ENCODE assay signal across 18 cellular contexts in genomic region chr1:165639821-165640623, GRCh38. TPM values are rescaled to one million over a fixed set of nuclear protein-coding genes. Genes with fewer than 3 reads are reported as not detected.
DNase-seq lines count a peak whose midpoint lies in the region; ATAC-seq, FAIRE-seq and TF ChIP-seq lines count a peak whose summit lies in the region.
"Had no signal": no experiment of that assay in that cellular context is flagged by ENCODE, and none has a peak within 500 bp of the region (broad histone marks: within the 10 kb centered on the region; RNA-seq: fewer than 3 reads in every experiment).

No MANE protein-coding gene starts in this region.

- H3K4me3 Mint-ChIP-seq in activated CD8-positive, alpha-beta T cell treated with anti-CD3 and anti-CD28 coated beads for 36 hours, result no peak overlapping the region
- H3K4me3 Mint-ChIP-seq in stimulated activated naive CD8-positive, alpha-beta T cell treated with anti-CD3 and anti-CD28 coated beads, Interleukin-15, Interleukin-2, amounts not matched to agents 100 ng/mL and 50 ng/mL, for 24 hours, result peak overlapping the region; percentile 5
- H3K4me3 Mint-ChIP-seq: activated naive CD4-positive, alpha-beta T cell treated with anti-CD3 and anti-CD28 coated beads, Interleukin-2, amount 10 ng/mL, durations not matched to agents 7 days and 5 days; brain; CD4-positive, alpha-beta memory T cell; GM23338 had no signal

- H3K27ac Mint-ChIP-seq in activated naive CD4-positive, alpha-beta T cell treated with anti-CD3 and anti-CD28 coated beads, Interleukin-2, amount 50 U/mL, for 72 hours, result peak overlapping the region in 1 of 2 donors; percentile 65
- H3K27ac Mint-ChIP-seq in activated CD8-positive, alpha-beta T cell treated with anti-CD3 and anti-CD28 coated beads for 36 hours, result no peak overlapping the region
- no peak overlapping the region for H3K27ac Mint-ChIP-seq in stimulated activated naive CD8-positive, alpha-beta T cell treated with anti-CD3 and anti-CD28 coated beads, Interleukin-15, Interleukin-2, amounts not matched to agents 100 ng/mL and 50 ng/mL, for 24 hours
- H3K27ac Mint-ChIP-seq: activated naive CD4-positive, alpha-beta T cell treated with anti-CD3 and anti-CD28 coated beads, Interleukin-2, amount 10 ng/mL, durations not matched to agents 7 days and 5 days; brain; GM23338 had no signal

- no peak for FAIRE-seq in H54 (lab: Jason Lieb, UNC)

- no peak for DNase-seq in activated naive CD4-positive, alpha-beta T cell treated with anti-CD3 and anti-CD28 coated beads, Interleukin-2, amount 50 U/mL, for 72 hours (ENCODE audit: low spot score in 2 of 2)
- DNase-seq in activated naive CD4-positive, alpha-beta T cell treated with Interleukin-2 at 50 U/mL for 16 hours, result no peak
- DNase-seq in HCEC 1CT (peak; percentile 21), GM10248 (ENCODE audit: extremely low spot score) (no peak), NOMO-1 treated with dmso at 0.1 percent for 144 hours (lab: John Stamatoyannopoulos, UW; ENCODE audit: unreplicated experiment) (no peak), H54 (ENCODE audit: insufficient read length, low spot score) (no peak)
- DNase-seq in activated CD8-positive, alpha-beta T cell treated with anti-CD3 and anti-CD28 coated beads for 36 hours, result no peak
- DNase-seq: activated naive CD4-positive, alpha-beta T cell treated with anti-CD3 and anti-CD28 coated beads, Interleukin-2, amount 10 ng/mL, durations not matched to agents 7 days and 5 days; CD4-positive, alpha-beta memory T cell; DMS53; MG63; NCI-H187; ovary; sigmoid colon; SW 1271 had no signal

- ATAC-seq in activated naive CD4-positive, alpha-beta T cell treated with anti-CD3 and anti-CD28 coated beads, Interleukin-2, amount 50 U/mL, for 72 hours, result peak; percentile 78 to 84
- peak; percentile 65 for ATAC-seq in activated CD8-positive, alpha-beta T cell treated with anti-CD3 and anti-CD28 coated beads for 36 hours
- ATAC-seq: GM23338 had no signal

- no peak for TF ChIP-seq POLR2A in H54 (IDR thresholded peaks at IDR 0.05; ENCODE audit: low read depth, low read length)

- POLR2A ChIA-PET in activated CD8-positive, alpha-beta T cell treated with anti-CD3 and anti-CD28 coated beads for 36 hours (lab: Charles Lee), result no interaction called here
- POLR2A ChIA-PET in GM10248 (lab: Yijun Ruan, JAX), result no interaction called here

- TF ChIP-seq CTCF in activated CD8-positive, alpha-beta T cell treated with anti-CD3 and anti-CD28 coated beads for 36 hours (IDR thresholded peaks at IDR 0.05), result no peak
- TF ChIP-seq CTCF in GM10248 (IDR thresholded peaks at IDR 0.05; ENCODE audit: control extremely low read depth, extremely low read depth, low read depth, missing control alignments), result no peak

- H3K4me1 Mint-ChIP-seq in activated CD8-positive, alpha-beta T cell treated with anti-CD3 and anti-CD28 coated beads for 36 hours (ENCODE audit: low read depth), result peaks cover 16% of the 10 kb centered on the region
- H3K4me1 Mint-ChIP-seq in stimulated activated naive CD8-positive, alpha-beta T cell treated with anti-CD3 and anti-CD28 coated beads, Interleukin-15, Interleukin-2, amounts not matched to agents 100 ng/mL and 50 ng/mL, for 24 hours (ENCODE audit: low read depth), result peaks cover 17% of the 10 kb centered on the region

- CTCF ChIA-PET in activated CD8-positive, alpha-beta T cell treated with anti-CD3 and anti-CD28 coated beads for 36 hours (lab: Charles Lee), result no interaction called here
- CTCF ChIA-PET in GM10248 (lab: Yijun Ruan, JAX), result interaction anchor here (1.5 kb wide), 1 partner anchor 8 kb away, joined by 6 read pairs; no protein-coding TSS in a partner anchor

- no peaks in the 10 kb centered on the region for H3K27me3 Mint-ChIP-seq in activated CD8-positive, alpha-beta T cell treated with anti-CD3 and anti-CD28 coated beads for 36 hours
- H3K27me3 Mint-ChIP-seq in stimulated activated naive CD8-positive, alpha-beta T cell treated with anti-CD3 and anti-CD28 coated beads, Interleukin-15, Interleukin-2, amounts not matched to agents 100 ng/mL and 50 ng/mL, for 24 hours, result no peaks in the 10 kb centered on the region
- H3K27me3 Mint-ChIP-seq: activated naive CD4-positive, alpha-beta T cell treated with anti-CD3 and anti-CD28 coated beads, Interleukin-2, amount 10 ng/mL, durations not matched to agents 7 days and 5 days; brain; CD4-positive, alpha-beta memory T cell had no signal

- no peaks in the 10 kb centered on the region for H3K36me3 Mint-ChIP-seq in activated naive CD4-positive, alpha-beta T cell treated with anti-CD3 and anti-CD28 coated beads, Interleukin-2, amount 50 U/mL, for 72 hours
- H3K36me3 Mint-ChIP-seq in activated CD8-positive, alpha-beta T cell treated with anti-CD3 and anti-CD28 coated beads for 36 hours (ENCODE audit: low read depth), result no peaks in the 10 kb centered on the region
- H3K36me3 Mint-ChIP-seq in stimulated activated naive CD8-positive, alpha-beta T cell treated with anti-CD3 and anti-CD28 coated beads, Interleukin-15, Interleukin-2, amounts not matched to agents 100 ng/mL and 50 ng/mL, for 24 hours (ENCODE audit: low read depth), result no peaks in the 10 kb centered on the region
- H3K36me3 Mint-ChIP-seq: activated naive CD4-positive, alpha-beta T cell treated with anti-CD3 and anti-CD28 coated beads, Interleukin-2, amount 10 ng/mL, durations not matched to agents 7 days and 5 days had no signal

- H3K9me3 Mint-ChIP-seq in activated naive CD4-positive, alpha-beta T cell treated with anti-CD3 and anti-CD28 coated beads, Interleukin-2, amount 50 U/mL, for 72 hours, result no peaks in the 10 kb centered on the region
- no peaks in the 10 kb centered on the region for H3K9me3 Mint-ChIP-seq in activated CD8-positive, alpha-beta T cell treated with anti-CD3 and anti-CD28 coated beads for 36 hours
- no peaks in the 10 kb centered on the region for H3K9me3 Mint-ChIP-seq in stimulated activated naive CD8-positive, alpha-beta T cell treated with anti-CD3 and anti-CD28 coated beads, Interleukin-15, Interleukin-2, amounts not matched to agents 100 ng/mL and 50 ng/mL, for 24 hours
- H3K9me3 Mint-ChIP-seq: activated naive CD4-positive, alpha-beta T cell treated with anti-CD3 and anti-CD28 coated beads, Interleukin-2, amount 10 ng/mL, durations not matched to agents 7 days and 5 days; brain; CD4-positive, alpha-beta memory T cell; GM23338 had no signal

- intact Hi-C loops in activated CD8-positive, alpha-beta T cell treated with anti-CD3 and anti-CD28 coated beads for 36 hours (cut with micrococcal nuclease), result no loop called here

RNA-seq across cellular contexts. Expression of gene MGST3, which starts 9.0 kb away (rescaled TPM):
- 10 to 100 TPM; 33.6 to 72.2 TPM for total RNA-seq in activated naive CD4-positive, alpha-beta T cell treated with anti-CD3 and anti-CD28 coated beads, Interleukin-2, amount 50 U/mL, for 72 hours
- 10 to 100 TPM; 23.8 to 26.1 TPM for total RNA-seq in activated CD8-positive, alpha-beta T cell treated with anti-CD3 and anti-CD28 coated beads for 36 hours

RNA-seq across cellular contexts. Expression of gene ALDH9A1, which starts 58.3 kb away (rescaled TPM):
- total RNA-seq in activated naive CD4-positive, alpha-beta T cell treated with anti-CD3 and anti-CD28 coated beads, Interleukin-2, amount 50 U/mL, for 72 hours, result 10 to 100 TPM; 23.9 to 31.6 TPM
- 10 to 100 TPM; 25.6 to 28.2 TPM for total RNA-seq in activated CD8-positive, alpha-beta T cell treated with anti-CD3 and anti-CD28 coated beads for 36 hours
